8 cellular contexts compared by ENCODE assay signal in the genomic region with DNA sequence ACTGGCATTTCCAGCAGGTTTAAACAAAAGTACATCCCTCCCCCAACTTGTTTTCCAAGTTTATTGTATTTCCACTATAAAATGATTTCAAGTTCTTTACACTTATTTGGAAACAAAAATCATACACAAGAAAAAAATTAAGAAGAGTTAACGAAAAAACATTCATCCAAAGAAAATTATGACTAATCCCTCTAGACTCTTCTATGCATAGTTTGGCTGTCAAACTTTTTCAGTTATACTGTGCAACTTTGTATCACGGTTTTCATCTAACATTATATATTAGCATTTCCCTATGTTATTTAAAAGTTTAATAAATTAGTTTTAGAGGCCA.
DNase-seq lines count a peak whose midpoint lies in the region; ATAC-seq and TF ChIP-seq lines count a peak whose summit lies in the region.

No MANE protein-coding gene starts in this region.

- DNase-seq in stimulated activated naive CD8-positive, alpha-beta T cell treated with anti-CD3 and anti-CD28 coated beads, Interleukin-15, Interleukin-2, amounts not matched to agents 100 U/mL and 50 U/mL, for 24 hours, result no peak
- DNase-seq in brain microvascular endothelial cell, result no peak
- DNase-seq in OCI-M1 (lab: John Stamatoyannopoulos, UW), result no peak
- no peak for DNase-seq in effector CD8-positive, alpha-beta T cell (lab: John Stamatoyannopoulos, UW)

- in situ Hi-C loops in brain microvascular endothelial cell (cut with HindIII; ENCODE audit: low pct_ligation_motif_present, low sequenced_read_pairs), result no loop called here

- no peaks in the 10 kb centered on the region for H3K9me3 ChIP-seq in mucosa of rectum (ENCODE audit: control insufficient read depth in 2 of 2, low read length in 2 of 2)

- no peak for ATAC-seq in stimulated activated naive CD8-positive, alpha-beta T cell treated with anti-CD3 and anti-CD28 coated beads, Interleukin-15, Interleukin-2, amounts not matched to agents 100 U/mL and 50 U/mL, for 24 hours
- ATAC-seq in GM21825 (IDR thresholded peaks at IDR 0.05; ENCODE audit: unreplicated experiment) (no peak), HG02870 (IDR thresholded peaks at IDR 0.05; ENCODE audit: unreplicated experiment) (no peak)

- H3K27ac ChIP-seq in brain microvascular endothelial cell, result no peak overlapping the region
- H3K27ac ChIP-seq in mucosa of rectum (ENCODE audit: low read depth in 2 of 2, low read length in 2 of 2), result no peak overlapping the region

- H3K36me3 Mint-ChIP-seq in stimulated activated naive CD8-positive, alpha-beta T cell treated with anti-CD3 and anti-CD28 coated beads, Interleukin-15, Interleukin-2, amounts not matched to agents 100 ng/mL and 50 ng/mL, for 24 hours (ENCODE audit: low read depth), result peaks cover 5% of the 10 kb centered on the region

- H3K4me1 Mint-ChIP-seq in stimulated activated naive CD8-positive, alpha-beta T cell treated with anti-CD3 and anti-CD28 coated beads, Interleukin-15, Interleukin-2, amounts not matched to agents 100 ng/mL and 50 ng/mL, for 24 hours (ENCODE audit: low read depth), result peaks cover 25% of the 10 kb centered on the region

- no peak for TF ChIP-seq CTCF in brain microvascular endothelial cell (IDR thresholded peaks at IDR 0.05; ENCODE audit: low read depth, low read length, missing control alignments)

- H3K4me1 ChIP-seq in mucosa of rectum (ENCODE audit: control insufficient read depth in 2 of 2, insufficient read depth in 2 of 2, low read length in 2 of 2), result peaks cover 5 to 6% of the 10 kb centered on the region in 2 donors

- no peak overlapping the region for H3K27ac Mint-ChIP-seq in stimulated activated naive CD8-positive, alpha-beta T cell treated with anti-CD3 and anti-CD28 coated beads, Interleukin-15, Interleukin-2, amounts not matched to agents 100 ng/mL and 50 ng/mL, for 24 hours

- peak overlapping the region; percentile 83 for H3K4me3 ChIP-seq in brain microvascular endothelial cell (ENCODE audit: low read depth, low read length)
- peak overlapping the region; percentile 91 to 94 for H3K4me3 ChIP-seq in mucosa of rectum (ENCODE audit: low read length in 2 of 2)

- H3K27me3 ChIP-seq in brain microvascular endothelial cell (replicated peaks) (no peaks in the 10 kb centered on the region), mucosa of rectum (ENCODE audit: control insufficient read depth in 2 of 2, insufficient read depth in 2 of 2, low read length in 2 of 2) (no peaks in the 10 kb centered on the region)

- H3K36me3 ChIP-seq in brain microvascular endothelial cell (replicated peaks) (no peaks in the 10 kb centered on the region), mucosa of rectum (ENCODE audit: control insufficient read depth in 2 of 2, insufficient read depth in 2 of 2, low read length in 2 of 2) (no peaks in the 10 kb centered on the region)

- peak overlapping the region; percentile 84 for H3K9ac ChIP-seq in mucosa of rectum (ENCODE audit: low read depth in 1 of 2, low read length in 2 of 2)

- peak overlapping the region; percentile 94 for H3K4me3 Mint-ChIP-seq in stimulated activated naive CD8-positive, alpha-beta T cell treated with anti-CD3 and anti-CD28 coated beads, Interleukin-15, Interleukin-2, amounts not matched to agents 100 ng/mL and 50 ng/mL, for 24 hours

- no peaks in the 10 kb centered on the region for H3K9me3 Mint-ChIP-seq in stimulated activated naive CD8-positive, alpha-beta T cell treated with anti-CD3 and anti-CD28 coated beads, Interleukin-15, Interleukin-2, amounts not matched to agents 100 ng/mL and 50 ng/mL, for 24 hours

- H3K27me3 Mint-ChIP-seq in stimulated activated naive CD8-positive, alpha-beta T cell treated with anti-CD3 and anti-CD28 coated beads, Interleukin-15, Interleukin-2, amounts not matched to agents 100 ng/mL and 50 ng/mL, for 24 hours, result peaks cover 3% of the 10 kb centered on the region
